Comparison of ENCODE assay signal across 22 cellular contexts in the genomic region with DNA sequence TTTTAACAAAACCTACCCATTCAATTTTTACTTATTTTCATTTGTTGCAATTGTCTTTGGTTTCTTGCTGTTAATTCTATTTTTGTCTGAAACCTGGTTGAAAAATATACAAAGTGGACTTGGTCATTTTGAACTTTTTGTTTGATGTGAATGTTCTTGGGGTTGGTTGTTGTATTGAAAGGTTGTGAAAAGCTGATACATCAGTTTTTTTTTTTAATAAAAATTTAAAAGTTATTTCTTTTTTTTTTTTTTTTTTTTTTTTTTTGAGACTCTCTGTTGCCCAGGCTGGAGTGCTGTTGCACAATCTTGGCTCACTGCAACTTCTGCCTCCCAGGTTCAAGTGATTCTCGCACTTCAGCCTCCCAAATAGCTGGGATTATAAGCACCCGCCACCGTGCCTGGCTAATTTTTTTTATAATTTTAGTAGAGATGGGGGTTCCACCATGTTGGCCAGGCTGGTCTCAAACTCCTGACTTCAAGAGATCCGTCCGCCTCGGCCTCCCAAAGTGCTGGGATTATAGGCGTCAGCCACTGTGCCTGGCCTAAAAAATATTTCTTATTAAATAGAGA.
"Had no signal": no experiment of that assay in that cellular context is flagged by ENCODE, and none has a peak within 500 bp of the region (broad histone marks: within the 10 kb centered on the region; RNA-seq: fewer than 3 reads in every experiment).

No MANE protein-coding gene starts in this region.

- H3K27ac Mint-ChIP-seq: activated CD4-positive, alpha-beta memory T cell treated with anti-CD3 and anti-CD28 coated beads for 36 hours; activated naive CD4-positive, alpha-beta T cell treated with anti-CD3 and anti-CD28 coated beads for 36 hours; activated naive CD8-positive, alpha-beta T cell treated with anti-CD3 and anti-CD28 coated beads, Interleukin-2, amount 10 ng/mL, durations not matched to agents 7 days and 5 days; endodermal cell; natural killer cell treated with Interleukin-12 subunit alpha and Interleukin-12 subunit beta and Interleukin-15 and Interleukin-18, amount 100 ng/mL, for 72 hours; stimulated activated naive CD8-positive, alpha-beta T cell treated with anti-CD3 and anti-CD28 coated beads, Interleukin-15, Interleukin-2, amounts not matched to agents 100 ng/mL and 50 ng/mL, for 24 hours; T-helper 1 cell treated with Interleukin-12 subunit alpha and Interleukin-12 subunit beta and Interleukin-4 antibody, amounts not matched to agents 30 μg/mL and 1 μg/mL, for 36 hours had no signal

- H3K4me3 ChIP-seq: cardiac muscle cell, heart right ventricle, ovary, prostate gland, tibial artery had no signal

- FAIRE-seq: keratinocyte had no signal

- DNase-seq: activated CD4-positive, alpha-beta memory T cell treated with anti-CD3 and anti-CD28 coated beads for 36 hours; activated CD4-positive, alpha-beta T cell treated with anti-CD3 and anti-CD28 coated beads for 48 hours; activated effector memory CD4-positive, alpha-beta T cell treated with Interleukin-2 at 50 U/mL for 16 hours; activated naive CD4-positive, alpha-beta T cell treated with anti-CD3 and anti-CD28 coated beads for 36 hours; activated naive CD8-positive, alpha-beta T cell treated with anti-CD3 and anti-CD28 coated beads, Interleukin-2, amount 10 ng/mL, durations not matched to agents 7 days and 5 days; activated T-cell treated with anti-CD3 and anti-CD28 coated beads, Interleukin-2, amount 50 U/mL, for 72 hours; cortex of kidney; endodermal cell; foreskin fibroblast; heart right ventricle; midbrain; stimulated activated CD4-positive, alpha-beta T cell treated with anti-CD3 and anti-CD28 coated beads, Interleukin-12 subunit alpha, Interleukin-12 subunit beta, amount 100 ng/mL, for 4 hours; substantia nigra; T1000 had no signal

- H3K9me3 Mint-ChIP-seq: activated CD4-positive, alpha-beta memory T cell treated with anti-CD3 and anti-CD28 coated beads for 36 hours; activated naive CD4-positive, alpha-beta T cell treated with anti-CD3 and anti-CD28 coated beads for 36 hours; activated naive CD8-positive, alpha-beta T cell treated with anti-CD3 and anti-CD28 coated beads, Interleukin-2, amount 10 ng/mL, durations not matched to agents 7 days and 5 days; activated T-cell treated with anti-CD3 and anti-CD28 coated beads, Interleukin-2, amount 50 U/mL, for 72 hours; endodermal cell; natural killer cell treated with Interleukin-12 subunit alpha and Interleukin-12 subunit beta and Interleukin-15 and Interleukin-18, amount 100 ng/mL, for 72 hours; stimulated activated naive CD8-positive, alpha-beta T cell treated with anti-CD3 and anti-CD28 coated beads, Interleukin-15, Interleukin-2, amounts not matched to agents 100 ng/mL and 50 ng/mL, for 24 hours; T-helper 1 cell treated with Interleukin-12 subunit alpha and Interleukin-12 subunit beta and Interleukin-4 antibody, amounts not matched to agents 30 μg/mL and 1 μg/mL, for 36 hours had no signal

- ATAC-seq: activated T-cell treated with anti-CD3 and anti-CD28 coated beads, Interleukin-2, amount 50 U/mL, for 72 hours; heart right ventricle; natural killer cell treated with Interleukin-12 subunit alpha and Interleukin-12 subunit beta and Interleukin-15 and Interleukin-18, amount 100 ng/mL, for 72 hours had no signal

- H3K36me3 Mint-ChIP-seq: natural killer cell treated with Interleukin-12 subunit alpha and Interleukin-12 subunit beta and Interleukin-15 and Interleukin-18, amount 100 ng/mL, for 72 hours had no signal

- H3K27me3 Mint-ChIP-seq: activated CD4-positive, alpha-beta memory T cell treated with anti-CD3 and anti-CD28 coated beads for 36 hours; activated naive CD8-positive, alpha-beta T cell treated with anti-CD3 and anti-CD28 coated beads, Interleukin-2, amount 10 ng/mL, durations not matched to agents 7 days and 5 days; natural killer cell treated with Interleukin-12 subunit alpha and Interleukin-12 subunit beta and Interleukin-15 and Interleukin-18, amount 100 ng/mL, for 72 hours; stimulated activated naive CD8-positive, alpha-beta T cell treated with anti-CD3 and anti-CD28 coated beads, Interleukin-15, Interleukin-2, amounts not matched to agents 100 ng/mL and 50 ng/mL, for 24 hours had no signal

- H3K9me3 ChIP-seq: heart right ventricle, ovary, prostate gland, tibial artery had no signal

- H3K4me1 ChIP-seq: prostate gland had no signal

- H3K27me3 ChIP-seq: cardiac muscle cell, heart right ventricle, ovary, tibial artery had no signal

- H3K36me3 ChIP-seq: cardiac muscle cell, ovary, prostate gland, tibial artery had no signal

- H3K4me3 Mint-ChIP-seq: activated CD4-positive, alpha-beta memory T cell treated with anti-CD3 and anti-CD28 coated beads for 36 hours; activated naive CD4-positive, alpha-beta T cell treated with anti-CD3 and anti-CD28 coated beads for 36 hours; activated naive CD8-positive, alpha-beta T cell treated with anti-CD3 and anti-CD28 coated beads, Interleukin-2, amount 10 ng/mL, durations not matched to agents 7 days and 5 days; activated T-cell treated with anti-CD3 and anti-CD28 coated beads, Interleukin-2, amount 50 U/mL, for 72 hours; endodermal cell; natural killer cell treated with Interleukin-12 subunit alpha and Interleukin-12 subunit beta and Interleukin-15 and Interleukin-18, amount 100 ng/mL, for 72 hours; stimulated activated naive CD8-positive, alpha-beta T cell treated with anti-CD3 and anti-CD28 coated beads, Interleukin-15, Interleukin-2, amounts not matched to agents 100 ng/mL and 50 ng/mL, for 24 hours; T-helper 1 cell treated with Interleukin-12 subunit alpha and Interleukin-12 subunit beta and Interleukin-4 antibody, amounts not matched to agents 30 μg/mL and 1 μg/mL, for 36 hours had no signal

- H3K27ac ChIP-seq: cardiac muscle cell, heart right ventricle, ovary, prostate gland, tibial artery had no signal
